Comparison of ENCODE assay signal across 8 cellular contexts in the genomic region with DNA sequence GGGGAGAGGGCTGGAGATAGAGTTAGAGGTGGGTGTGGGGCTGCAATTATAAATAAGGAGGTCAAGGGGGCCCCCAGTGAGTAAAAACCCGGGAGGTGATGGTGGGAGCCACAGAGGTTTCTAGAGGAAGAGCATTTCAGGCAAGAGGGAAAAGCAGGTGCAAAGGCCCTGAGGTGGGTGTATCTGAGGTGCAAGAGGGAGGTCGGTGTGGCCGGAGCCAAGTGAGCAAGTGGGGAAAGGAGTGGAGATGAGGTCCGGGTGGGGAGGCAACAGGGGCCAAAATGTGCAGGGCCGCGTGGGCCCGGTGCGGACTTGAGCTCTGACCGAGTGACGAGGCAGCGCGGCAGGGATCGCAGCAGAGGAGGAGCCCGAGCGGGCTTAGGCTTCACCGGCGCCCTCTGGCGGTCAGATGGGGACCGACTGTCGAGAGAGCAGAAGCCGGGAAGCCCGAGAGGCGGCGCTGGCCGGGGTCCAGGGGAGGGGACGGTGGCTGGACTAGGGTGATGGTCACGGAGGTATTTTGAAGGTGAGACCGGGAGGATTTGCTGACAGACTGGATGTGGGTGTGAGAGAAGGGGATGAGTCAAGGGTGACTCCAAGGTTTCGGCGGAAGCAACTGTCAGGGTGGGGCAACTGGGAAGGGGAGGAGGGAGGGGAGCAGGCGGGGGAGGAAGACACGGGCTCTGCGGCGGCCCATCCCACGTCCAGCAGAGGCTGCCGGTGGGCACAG. TPM values are rescaled to one million over a fixed set of nuclear protein-coding genes. Genes with fewer than 3 reads are reported as not detected.
DNase-seq lines count a peak whose midpoint lies in the region; ATAC-seq and TF ChIP-seq lines count a peak whose summit lies in the region.

No MANE protein-coding gene starts in this region.

- H3K36me3 ChIP-seq in muscle layer of duodenum (ENCODE audit: control insufficient read depth in 1 of 2, insufficient read depth in 2 of 2, low read length in 2 of 2): no peaks in the 10 kb centered on the region

- ATAC-seq in esophagus mucosa: peak; percentile 88
- no peak for ATAC-seq in GM18498 (IDR thresholded peaks at IDR 0.05; ENCODE audit: unreplicated experiment)

- H3K4me1 Mint-ChIP-seq in Calu3 (ENCODE audit: low read depth, unreplicated experiment): peaks cover 19% of the 10 kb centered on the region

- no peaks in the 10 kb centered on the region for H3K9me3 ChIP-seq in muscle layer of duodenum (ENCODE audit: control insufficient read depth in 1 of 2, low read length in 2 of 2)

- DNase-seq in Calu3: peak; percentile 97
- DNase-seq in HuH-7 (ENCODE audit: low spot score): peak; percentile 89
- peak; percentile 67 for DNase-seq in OCI-M2 (lab: John Stamatoyannopoulos, UW; ENCODE audit: unreplicated experiment)
- DNase-seq in activated T-cell treated with anti-CD3 and anti-CD28 coated beads, Interleukin-2, amount 50 U/mL, for 1 hour: peak; percentile 89
- peak; percentile 94 for DNase-seq in stimulated activated CD8-positive, alpha-beta memory T cell treated with anti-CD3 and anti-CD28 coated beads, Interleukin-4, amount 100 ng/mL, for 48 hours

- H3K27me3 Mint-ChIP-seq in Calu3 (ENCODE audit: unreplicated experiment): peaks cover 65% of the 10 kb centered on the region

- intact Hi-C loops in Calu3 (cut with micrococcal nuclease; ENCODE audit: unreplicated experiment): no loop called here

- H3K27ac ChIP-seq in muscle layer of duodenum (ENCODE audit: low read length): peak overlapping the region; percentile 16

- peak overlapping the region; percentile 70 for H3K4me3 Mint-ChIP-seq in Calu3 (ENCODE audit: low read depth, unreplicated experiment)

- no TSS peak for BruUV-seq in Calu3 (replicated peaks; lab: Mats Ljungman, UMichigan)

- H3K9me3 Mint-ChIP-seq in Calu3 (ENCODE audit: low read depth, unreplicated experiment): no peaks in the 10 kb centered on the region

- peaks cover 15% of the 10 kb centered on the region for H3K36me3 Mint-ChIP-seq in Calu3 (ENCODE audit: insufficient read depth, unreplicated experiment)

- TF ChIP-seq CTCF in Calu3 (IDR thresholded peaks at IDR 0.05; ENCODE audit: unreplicated experiment): peak; percentile 97

- H3K27ac Mint-ChIP-seq in Calu3 (ENCODE audit: unreplicated experiment): peak overlapping the region; percentile 58

- H3K27me3 ChIP-seq in muscle layer of duodenum (ENCODE audit: low read depth, low read length): no peaks in the 10 kb centered on the region

- CTCF ChIA-PET in Calu3 (lab: Charles Lee): interaction anchor here (0.6 to 1.8 kb wide), 18 partner anchors 20 to 275 kb away, joined by 3 to 14 read pairs (median 4); partner anchors contain the start of genes CA11 and KDELR1

- H3K4me1 ChIP-seq in muscle layer of duodenum (ENCODE audit: control insufficient read depth in 1 of 2, insufficient read depth in 2 of 2, low read length in 2 of 2): peaks cover 3 to 5% of the 10 kb centered on the region in 2 donors

- H3K4me3 ChIP-seq in muscle layer of duodenum (ENCODE audit: low read depth in 1 of 2, low read length in 2 of 2): peak overlapping the region; percentile 49 to 55

RNA-seq across cellular contexts. Expression of gene SPACA4, which starts 17.7 kb away (rescaled TPM):
- total RNA-seq in Calu3 (2022) (not detected in 2 replicates), esophagus mucosa (0.64 TPM)

RNA-seq across cellular contexts. Expression of gene FAM83E, which starts 26.0 kb away (rescaled TPM):
- 8.2 and 13.3 TPM in 2 replicates for total RNA-seq in Calu3 (2022)
- 6.5 TPM for total RNA-seq in esophagus mucosa

RNA-seq across cellular contexts. Expression of gene RPL18, which starts 30.1 kb away (rescaled TPM):
- 1,224 and 1,339 TPM in 2 replicates for total RNA-seq in Calu3 (2022)
- total RNA-seq in esophagus mucosa: 1,668 TPM

RNA-seq across cellular contexts. Expression of gene SPHK2, which starts 30.5 kb away (rescaled TPM):
- 20.5 and 24.2 TPM in 2 replicates for total RNA-seq in Calu3 (2022)
- total RNA-seq in esophagus mucosa: 7.7 TPM

RNA-seq across cellular contexts. Expression of gene SULT2B1, which starts 36.9 kb away (rescaled TPM):
- 0.64 TPM in 1 of 2 replicates, not detected in the other for total RNA-seq in Calu3 (2022)
- total RNA-seq in esophagus mucosa: 245 TPM
